10 cellular contexts compared by ENCODE assay signal in the genomic region with DNA sequence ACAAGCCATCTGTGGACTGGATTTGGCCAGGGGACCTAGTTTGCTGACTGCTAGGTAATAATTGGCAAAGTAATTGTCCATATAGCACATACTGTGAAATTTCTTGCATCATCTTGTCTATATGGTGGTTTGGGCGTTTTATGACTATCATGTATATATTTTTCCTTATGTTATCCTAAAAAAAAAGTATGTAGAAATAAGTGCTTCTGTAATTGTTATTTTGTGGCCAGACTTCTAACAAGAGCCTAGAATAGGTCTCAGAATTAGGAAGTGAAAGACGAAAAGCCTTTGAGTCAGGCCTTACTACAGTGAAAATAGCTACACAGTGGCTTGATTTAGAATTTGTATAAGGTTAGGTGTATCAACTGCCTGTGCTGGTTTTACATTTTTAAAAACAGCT. TPM values are rescaled to one million over a fixed set of nuclear protein-coding genes. Genes with fewer than 3 reads are reported as not detected.
A peak's percentile ranks its signal among the peaks of the same experiment; 100 is the strongest.
DNase-seq lines count a peak whose midpoint lies in the region; ATAC-seq and TF ChIP-seq lines count a peak whose summit lies in the region.
"Had no signal": no experiment of that assay in that cellular context is flagged by ENCODE, and none has a peak within 500 bp of the region (broad histone marks: within the 10 kb centered on the region; RNA-seq: fewer than 3 reads in every experiment).

No MANE protein-coding gene starts in this region.

- peak overlapping the region; percentile 16 for H3K27ac Mint-ChIP-seq in activated T-helper 2 cell treated with anti-CD3 and anti-CD28 coated beads, Interferon-gamma antibody, Interleukin-2, Interleukin-4, amounts not matched to agents 10 μg/mL and 5 μg/mL and 100 μg/mL, durations not matched to agents 14 hours and 24 hours and 36 hours

- H3K9me3 Mint-ChIP-seq in activated T-helper 2 cell treated with anti-CD3 and anti-CD28 coated beads, Interferon-gamma antibody, Interleukin-2, Interleukin-4, amounts not matched to agents 10 μg/mL and 5 μg/mL and 100 μg/mL, durations not matched to agents 14 hours and 24 hours and 36 hours, result no peaks in the 10 kb centered on the region

- no peak for TF ChIP-seq CTCF in GM10248 (IDR thresholded peaks at IDR 0.05; ENCODE audit: control extremely low read depth, extremely low read depth, low read depth, missing control alignments)

- no peak overlapping the region for H3K4me3 Mint-ChIP-seq in activated T-helper 2 cell treated with anti-CD3 and anti-CD28 coated beads, Interferon-gamma antibody, Interleukin-2, Interleukin-4, amounts not matched to agents 10 μg/mL and 5 μg/mL and 100 μg/mL, durations not matched to agents 14 hours and 24 hours and 36 hours (ENCODE audit: low read depth)

- POLR2A ChIA-PET in GM10248 (lab: Yijun Ruan, JAX), result interaction anchor here (0.6 kb wide), 1 partner anchor 812 kb away, joined by 3 read pairs; a partner anchor contains a TSS

- H3K27me3 Mint-ChIP-seq in activated T-helper 2 cell treated with anti-CD3 and anti-CD28 coated beads, Interferon-gamma antibody, Interleukin-2, Interleukin-4, amounts not matched to agents 10 μg/mL and 5 μg/mL and 100 μg/mL, durations not matched to agents 14 hours and 24 hours and 36 hours (ENCODE audit: low read depth), result no peaks in the 10 kb centered on the region

- H3K4me1 Mint-ChIP-seq in activated T-helper 2 cell treated with anti-CD3 and anti-CD28 coated beads, Interferon-gamma antibody, Interleukin-2, Interleukin-4, amounts not matched to agents 10 μg/mL and 5 μg/mL and 100 μg/mL, durations not matched to agents 14 hours and 24 hours and 36 hours (ENCODE audit: low read depth), result peaks cover 36% of the 10 kb centered on the region

- H3K36me3 Mint-ChIP-seq in activated T-helper 2 cell treated with anti-CD3 and anti-CD28 coated beads, Interferon-gamma antibody, Interleukin-2, Interleukin-4, amounts not matched to agents 10 μg/mL and 5 μg/mL and 100 μg/mL, durations not matched to agents 14 hours and 24 hours and 36 hours (ENCODE audit: low read depth), result peaks cover 17% of the 10 kb centered on the region

- intact Hi-C loops in activated T-helper 2 cell treated with anti-CD3 and anti-CD28 coated beads, Interferon-gamma antibody, Interleukin-2, Interleukin-4, amounts not matched to agents 10 μg/mL and 5 μg/mL and 100 μg/mL, durations not matched to agents 14 hours and 24 hours and 36 hours (cut with micrococcal nuclease), result loop anchor here (5.0 to 10.0 kb wide), 5 partner anchors 325 to 883 kb away; a partner anchor contains a TSS

- CTCF ChIA-PET in GM10248 (lab: Yijun Ruan, JAX), result interaction anchor here (0.9 to 1.9 kb wide), 4 partner anchors 10 to 101 kb away, joined by 3 to 5 read pairs (median 4); no protein-coding TSS in a partner anchor

- ATAC-seq in GM19468 (IDR thresholded peaks at IDR 0.05; ENCODE audit: extremely low read depth, unreplicated experiment) (peak; percentile 64), HG03378 (IDR thresholded peaks at IDR 0.05; ENCODE audit: unreplicated experiment) (peak; percentile 59)

- peak; percentile 40 for DNase-seq in GM10248 (ENCODE audit: extremely low spot score)
- DNase-seq in activated T-helper 2 cell treated with anti-CD3 and anti-CD28 coated beads, Interferon-gamma antibody, Interleukin-2, Interleukin-4, amounts not matched to agents 10 μg/mL and 5 μg/mL and 100 μg/mL, durations not matched to agents 14 hours and 24 hours and 36 hours (ENCODE audit: low spot score), result no peak
- DNase-seq in GM19238 (ENCODE audit: insufficient read length, low spot score), result no peak
- DNase-seq in NCI-H1105 (lab: John Stamatoyannopoulos, UW), result no peak
- DNase-seq in dermis blood vessel endothelial cell, result no peak
- no peak for DNase-seq in dedifferentiated amniotic fluid mesenchymal stem cell (ENCODE audit: extremely low spot score)
- DNase-seq: amygdala, NCI-H69 had no signal

RNA-seq across cellular contexts. Expression of a gene that starts 4.2 kb away (rescaled TPM):
- 21.0 and 21.7 TPM in 2 replicates for total RNA-seq in activated T-helper 2 cell treated with anti-CD3 and anti-CD28 coated beads, Interferon-gamma antibody, Interleukin-2, Interleukin-4, amounts not matched to agents 10 μg/mL and 5 μg/mL and 100 μg/mL, durations not matched to agents 14 hours and 24 hours and 36 hours
- total RNA-seq in dermis blood vessel endothelial cell, result 55.3 and 63.9 TPM in 2 replicates
